In genomic region chr4:30719363-30720020, GRCh38 we compare ENCODE assay signal across 8 cellular contexts. TPM values are rescaled to one million over a fixed set of nuclear protein-coding genes. Genes with fewer than 3 reads are reported as not detected.
DNase-seq lines count a peak whose midpoint lies in the region; ATAC-seq, FAIRE-seq and TF ChIP-seq lines count a peak whose summit lies in the region.

No MANE protein-coding gene starts in this region.

- no peaks in the 10 kb centered on the region for H3K27me3 ChIP-seq in endothelial cell of umbilical vein (ENCODE audit: control insufficient read depth in 2 of 2, insufficient read depth in 2 of 2, low read length in 2 of 2)

- peak overlapping the region; percentile 72 for H2AFZ ChIP-seq in endothelial cell of umbilical vein (ENCODE audit: low read depth, low read length)

- intact Hi-C loops in endothelial cell of umbilical vein (cut with micrococcal nuclease): loop anchor here (1.0 to 10.0 kb wide), 11 partner anchors 9 to 1478 kb away; no protein-coding TSS in a partner anchor

- peak; percentile 28 for TF ChIP-seq POLR2A in endothelial cell of umbilical vein (IDR thresholded peaks at IDR 0.05; ENCODE audit: low read depth, low read length)

- BruUV-seq in endothelial cell of umbilical vein (replicated peaks; lab: Mats Ljungman, UMichigan): no TSS peak

- peak overlapping the region; percentile 62 for H3K9ac ChIP-seq in endothelial cell of umbilical vein (replicated peaks; ENCODE audit: extremely low read depth, insufficient read depth, low read length)

- no peaks in the 10 kb centered on the region for H3K36me3 ChIP-seq in endothelial cell of umbilical vein (ENCODE audit: control insufficient read depth in 2 of 2, extremely low read depth in 1 of 2, insufficient read depth in 2 of 2, low read length in 2 of 2)

- H3K4me3 ChIP-seq in endothelial cell of umbilical vein (replicated peaks in 1 of 3; ENCODE audit: insufficient read depth in 1 of 3, low read depth in 1 of 3, low read length in 3 of 3): peak overlapping the region; percentile 34 to 53 (median 47)

- no peaks in the 10 kb centered on the region for H3K9me1 ChIP-seq in endothelial cell of umbilical vein (replicated peaks; ENCODE audit: control insufficient read depth, extremely low read depth, insufficient read depth, low read length)

- in situ Hi-C loops in GM13976 (cut with MboI; ENCODE audit: low sequenced_read_pairs, unreplicated experiment): no loop called here

- CTCF ChIA-PET in endothelial cell of umbilical vein (lab: Charles Lee): interaction anchor here (0.6 to 2.7 kb wide), 13 partner anchors 8 to 1188 kb away, joined by 3 to 29 read pairs (median 4); no protein-coding TSS in a partner anchor

- H3K27ac ChIP-seq in endothelial cell of umbilical vein (ENCODE audit: insufficient read depth, low read depth, low read length): peak overlapping the region; percentile 57

- H3K4me2 ChIP-seq in endothelial cell of umbilical vein (ENCODE audit: insufficient read depth, low read length): peak overlapping the region; percentile 84

- H3K4me1 ChIP-seq in endothelial cell of umbilical vein (ENCODE audit: control insufficient read depth, extremely low read depth, insufficient read depth, low read length): peaks cover 35% of the 10 kb centered on the region

- TF ChIP-seq CTCF in GM13976 (IDR thresholded peaks at IDR 0.05; ENCODE audit: borderline replicate concordance, control extremely low read depth, extremely low read depth, insufficient read depth, missing control alignments) (no peak), endothelial cell of umbilical vein (IDR thresholded peaks at IDR 0.05; ENCODE audit: extremely low read depth in 1 of 2, insufficient read depth in 1 of 2, low read depth in 1 of 2, low read length in 2 of 2) (no peak)

- dilution Hi-C loops in endothelial cell of umbilical vein (cut with MboI; ENCODE audit: extremely low pct_ligation_motif_present, low sequenced_read_pairs): no loop called here

- no peaks in the 10 kb centered on the region for H3K9me3 ChIP-seq in endothelial cell of umbilical vein (replicated peaks; ENCODE audit: control insufficient read depth, insufficient read depth, low read length)

- peak; percentile 37 for DNase-seq in AG08395 (ENCODE audit: low spot score)
- DNase-seq in GM13976 (ENCODE audit: low spot score): peak; percentile 39
- DNase-seq in RPMI7951 (ENCODE audit: low read depth): peak; percentile 24
- DNase-seq in endothelial cell of umbilical vein (ENCODE audit: low read depth, low spot score): peak; percentile 80
- DNase-seq in medulla oblongata (ENCODE audit: extremely low spot score): peak; percentile 50
- DNase-seq in ureter (ENCODE audit: low spot score): peak; percentile 52
- DNase-seq in activated effector memory CD4-positive, alpha-beta T cell treated with anti-CD3 and anti-CD28 coated beads, Interleukin-2, amount 50 U/mL, for 16 hours: no peak

- POLR2A ChIA-PET in endothelial cell of umbilical vein (lab: Charles Lee): no interaction called here

- FAIRE-seq in endothelial cell of umbilical vein (lab: Jason Lieb, UNC): peak; percentile 63

- H4K20me1 ChIP-seq in endothelial cell of umbilical vein (replicated peaks; ENCODE audit: control insufficient read depth, extremely low read depth, insufficient read depth, low read length): no peaks in the 10 kb centered on the region

- H3K79me2 ChIP-seq in endothelial cell of umbilical vein (ENCODE audit: control insufficient read depth, insufficient read depth, low read length): peaks cover 37% of the 10 kb centered on the region

- ATAC-seq in GM19324 (IDR thresholded peaks at IDR 0.05; ENCODE audit: low FRiP score, unreplicated experiment): no peak

TF ChIP-seq in endothelial cell of umbilical vein, 7 proteins besides CTCF, POLR2A, EP300 and RAD21:
- TF ChIP-seq POLR2AphosphoS5 (IDR thresholded peaks at IDR 0.05; ENCODE audit: insufficient read depth, low read depth, low read length) (peak; percentile 31), FOS (IDR thresholded peaks at IDR 0.05; ENCODE audit: borderline replicate concordance, insufficient read depth, low read length) (peak; percentile 21), EZH2 (IDR thresholded peaks at IDR 0.05; ENCODE audit: borderline replicate concordance, low read depth, low read length, severe bottlenecking) (no peak), MYC (IDR thresholded peaks at IDR 0.05; ENCODE audit: low read depth, low read length) (no peak)

RNA-seq across cellular contexts. Expression of gene PCDH7, which starts 0.7 kb away (rescaled TPM):
- 0.60 and 1.2 TPM in 2 replicates for total RNA-seq in RPMI7951 (2014; rRNA removed; shearing (Covaris generic))
- total RNA-seq in endothelial cell of umbilical vein (16.6 and 21.0 TPM in 2 replicates), ureter (18.4 TPM)
- 9.5 and 11.1 TPM in 2 replicates for polyA plus RNA-seq in endothelial cell of umbilical vein
- 10.1 and 10.3 TPM in 2 replicates for polyA plus RNA-seq in endothelial cell of umbilical vein (2011; cell fraction: cytosol; rRNA removed)
- polyA plus RNA-seq in endothelial cell of umbilical vein (2011; cell fraction: nucleus; rRNA removed): 13.6 and 13.7 TPM in 2 replicates
- polyA plus RNA-seq in endothelial cell of umbilical vein (2012): 2.9 and 6.6 TPM in 2 replicates
- 33.1 and 35.9 TPM in 2 replicates for polyA minus RNA-seq in endothelial cell of umbilical vein
- polyA minus RNA-seq in endothelial cell of umbilical vein (2011; cell fraction: cytosol; rRNA and poly(A)+ RNA removed): 13.4 TPM
- 61.7 and 67.5 TPM in 2 replicates for polyA minus RNA-seq in endothelial cell of umbilical vein (2011; cell fraction: nucleus; rRNA and poly(A)+ RNA removed)
